ENCODE assay signal across 2 cellular contexts in genomic region chr6:18161437-18161836, GRCh38.
TF ChIP-seq lines count a peak whose summit lies in the region.

No MANE protein-coding gene starts in this region.

TF ChIP-seq in K562, 482 proteins besides CTCF, POLR2A, EP300 and RAD21:
- TF ChIP-seq KDM4B (IDR thresholded peaks at IDR 0.05; ENCODE audit: borderline replicate concordance in 2 of 2, low read depth in 1 of 2) (no peak), POLR2B (IDR thresholded peaks at IDR 0.05; ENCODE audit: low read depth, partially characterized antibody) (no peak), CEBPB (tag; IDR thresholded peaks at IDR 0.05) (peak; percentile 76), MXI1 (IDR thresholded peaks at IDR 0.05; ENCODE audit: low read depth, low read length) (no peak), FUS (optimal IDR thresholded peaks at IDR 0.05; ENCODE audit: low read depth, low read length) (no peak), ETV6 (IDR thresholded peaks at IDR 0.05; ENCODE audit: borderline replicate concordance in 1 of 2, low read depth in 2 of 2, low read length in 1 of 2) (no peak), ETV6 (CRISPR knock-in tag; IDR thresholded peaks at IDR 0.05; ENCODE audit: borderline replicate concordance) (no peak), SAP30 (IDR thresholded peaks at IDR 0.05; ENCODE audit: borderline replicate concordance, insufficient read depth, low read depth, low read length, poor library complexity, severe bottlenecking) (no peak)

TF ChIP-seq in GM12891, 5 proteins besides CTCF, POLR2A, EP300 and RAD21:
- TF ChIP-seq TAF1 (IDR thresholded peaks at IDR 0.05; ENCODE audit: low read depth, low read length) (no peak), PAX5 (IDR thresholded peaks at IDR 0.05; ENCODE audit: insufficient read depth, low read length, severe bottlenecking) (no peak), SPI1 (IDR thresholded peaks at IDR 0.05; ENCODE audit: low read depth, low read length) (no peak), POLR2AphosphoS5 (IDR thresholded peaks at IDR 0.05; ENCODE audit: low read depth, low read length) (no peak), POU2F2 (IDR thresholded peaks at IDR 0.05; ENCODE audit: low read depth, low read length) (no peak)
TF ChIP-seq in GM12891: peak in this region for 0.
